In genomic region chr19:19224150-19224851, GRCh38 we compare ENCODE assay signal across 1 cellular context.
TF ChIP-seq lines count a peak whose summit lies in the region.

No MANE protein-coding gene starts in this region.

TF ChIP-seq in A549, 52 proteins besides CTCF, POLR2A, EP300 and RAD21:
- no peak for TF ChIP-seq HMGXB4 (CRISPR knock-in tag; IDR thresholded peaks at IDR 0.05; ENCODE audit: borderline replicate concordance)
- TF ChIP-seq GATA3 (IDR thresholded peaks at IDR 0.05; ENCODE audit: borderline replicate concordance): no peak
TF ChIP-seq in A549: peak in this region for 0.
